ENCODE assay signal across 5 cellular contexts in genomic region chr1:6455752-6456520, GRCh38. TPM values are rescaled to one million over a fixed set of nuclear protein-coding genes. Genes with fewer than 3 reads are reported as not detected.
"Had no signal": no experiment of that assay in that cellular context is flagged by ENCODE, and none has a peak within 500 bp of the region (broad histone marks: within the 10 kb centered on the region; RNA-seq: fewer than 3 reads in every experiment).

No MANE protein-coding gene starts in this region.

RNA-seq across cellular contexts. Expression of gene ESPN, which starts 31.4 kb away (rescaled TPM):
- total RNA-seq: frontal cortex had no signal

RNA-seq across cellular contexts. Expression of gene HES2, which starts 36.2 kb away (rescaled TPM):
- total RNA-seq: frontal cortex, left ventricle myocardium inferior, mononuclear cell, sciatic nerve had no signal
- polyA plus RNA-seq: ovary had no signal
